31 cellular contexts compared by ENCODE assay signal in genomic region chr1:204641936-204642335, GRCh38. TPM values are rescaled to one million over a fixed set of nuclear protein-coding genes. Genes with fewer than 3 reads are reported as not detected.
"Had no signal": no experiment of that assay in that cellular context is flagged by ENCODE, and none has a peak within 500 bp of the region (broad histone marks: within the 10 kb centered on the region; RNA-seq: fewer than 3 reads in every experiment).

No MANE protein-coding gene starts in this region.

- DNase-seq: activated B cell treated with CpG ODN at 0.5 μM for 24 hours; activated CD4-positive, alpha-beta memory T cell treated with anti-CD3 and anti-CD28 coated beads for 36 hours; activated CD4-positive, alpha-beta T cell treated with anti-CD3 and anti-CD28 coated beads for 4 hours; activated CD4-positive, alpha-beta T cell treated with anti-CD3 and anti-CD28 coated beads, Interleukin-2, amount 50 U/mL, for 1 hour; activated CD4-positive, CD25-positive, alpha-beta regulatory T cell treated with anti-CD3 and anti-CD28 coated beads, Interleukin-2, amount 50 U/mL, for 72 hours; activated CD8-positive, alpha-beta memory T cell treated with anti-CD3 and anti-CD28 coated beads, Interleukin-2, amount 50 U/mL, for 4 hours; activated gamma-delta T cell treated with Interleukin-2 at 50 U/mL for 16 hours; activated naive CD4-positive, alpha-beta T cell treated with anti-CD3 and anti-CD28 coated beads for 36 hours; activated T-cell treated with anti-CD3 and anti-CD28 coated beads for 4 hours; activated T-cell treated with anti-CD3 and anti-CD28 coated beads, Interleukin-2, amount 50 U/mL, for 4 hours; adrenal gland; body of pancreas; central memory CD4-positive, alpha-beta T cell; NCI-H1105 treated with DMSO at 0.1 percent for 48 hours; NCI-H187; NCI-H2029 treated with DMSO at 0.1 percent for 48 hours; NCI-H2107; NCI-H226; NCI-H446 treated with DMSO at 0.1 percent for 48 hours; NCI-H524 treated with DMSO at 0.1 percent for 48 hours; OCI-M1; Right ventricle myocardium superior; SW 1271; T-helper 1 cell; T-helper 2 cell; T-helper 9 cell had no signal

- H3K9me3 ChIP-seq: adrenal gland, body of pancreas had no signal

- H3K4me1 ChIP-seq: adrenal gland, body of pancreas had no signal

- FAIRE-seq: astrocyte, bronchial epithelial cell had no signal

- H3K27ac ChIP-seq: adrenal gland, body of pancreas, VCaP had no signal

- H3K4me3 ChIP-seq: adrenal gland, body of pancreas had no signal

- H3K27me3 ChIP-seq: adrenal gland, body of pancreas had no signal

- H3K36me3 ChIP-seq: adrenal gland had no signal

RNA-seq across cellular contexts. Expression of gene LRRN2, which starts 43.6 kb away (rescaled TPM):
- total RNA-seq: activated B cell treated with CpG ODN at 0.5 μM for 24 hours; activated CD4-positive, alpha-beta memory T cell treated with anti-CD3 and anti-CD28 coated beads for 36 hours; activated naive CD4-positive, alpha-beta T cell treated with anti-CD3 and anti-CD28 coated beads for 36 hours; activated naive CD4-positive, alpha-beta T cell treated with anti-CD3 and anti-CD28 coated beads, Interleukin-2, amount 50 U/mL, for 72 hours; activated T-cell treated with anti-CD3 and anti-CD28 coated beads, Interleukin-2, amount 50 U/mL, for 4 hours; activated T-helper 1 cell treated with anti-CD3 and anti-CD28 coated beads, Interleukin-12 subunit alpha, Interleukin-12 subunit beta, Interleukin-2, Interleukin-4 antibody, amounts not matched to agents 30 ng/mL and 10 ng/mL and 1 ng/mL, durations not matched to agents 14 hours and 24 hours and 36 hours; bronchial epithelial cell had no signal
